1 cellular context compared by ENCODE assay signal in the genomic region with DNA sequence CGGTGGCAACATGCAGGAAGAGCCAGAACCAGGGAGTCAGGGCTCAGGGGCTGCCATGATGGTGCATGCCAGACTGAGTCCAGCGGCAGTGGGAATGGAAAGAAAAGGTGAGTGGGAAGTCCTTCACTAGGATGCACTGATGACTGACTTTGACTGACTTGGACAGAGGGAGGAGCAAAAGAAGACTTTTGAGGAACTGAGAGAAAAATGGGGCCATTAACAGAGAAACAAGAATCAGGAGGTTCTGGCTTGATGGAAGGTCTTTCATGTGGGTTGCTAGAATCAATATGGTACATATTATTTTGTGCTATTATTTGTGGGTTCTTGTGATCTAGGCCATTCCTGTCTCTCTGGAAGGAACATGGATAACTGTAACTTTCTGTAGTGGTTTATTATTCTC.
TF ChIP-seq lines count a peak whose summit lies in the region.

No MANE protein-coding gene starts in this region.

TF ChIP-seq in GM12878, 131 proteins besides CTCF, POLR2A, EP300 and RAD21 (continued from another document):
- no peak for TF ChIP-seq E2F8 (IDR thresholded peaks at IDR 0.05; ENCODE audit: low read depth, partially characterized antibody)
- TF ChIP-seq ZNF687 (IDR thresholded peaks at IDR 0.05) = no peak
- TF ChIP-seq, protein P1, sequence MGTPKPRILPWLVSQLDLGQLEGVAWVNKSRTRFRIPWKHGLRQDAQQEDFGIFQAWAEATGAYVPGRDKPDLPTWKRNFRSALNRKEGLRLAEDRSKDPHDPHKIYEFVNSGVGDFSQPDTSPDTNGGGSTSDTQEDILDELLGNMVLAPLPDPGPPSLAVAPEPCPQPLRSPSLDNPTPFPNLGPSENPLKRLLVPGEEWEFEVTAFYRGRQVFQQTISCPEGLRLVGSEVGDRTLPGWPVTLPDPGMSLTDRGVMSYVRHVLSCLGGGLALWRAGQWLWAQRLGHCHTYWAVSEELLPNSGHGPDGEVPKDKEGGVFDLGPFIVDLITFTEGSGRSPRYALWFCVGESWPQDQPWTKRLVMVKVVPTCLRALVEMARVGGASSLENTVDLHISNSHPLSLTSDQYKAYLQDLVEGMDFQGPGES (IDR thresholded peaks at IDR 0.05) = no peak
- no peak for TF ChIP-seq RAD51 (IDR thresholded peaks at IDR 0.05)
- TF ChIP-seq RBBP5 (conservative IDR thresholded peaks at IDR 0.05) = no peak
